9 cellular contexts compared by ENCODE assay signal in the genomic region with DNA sequence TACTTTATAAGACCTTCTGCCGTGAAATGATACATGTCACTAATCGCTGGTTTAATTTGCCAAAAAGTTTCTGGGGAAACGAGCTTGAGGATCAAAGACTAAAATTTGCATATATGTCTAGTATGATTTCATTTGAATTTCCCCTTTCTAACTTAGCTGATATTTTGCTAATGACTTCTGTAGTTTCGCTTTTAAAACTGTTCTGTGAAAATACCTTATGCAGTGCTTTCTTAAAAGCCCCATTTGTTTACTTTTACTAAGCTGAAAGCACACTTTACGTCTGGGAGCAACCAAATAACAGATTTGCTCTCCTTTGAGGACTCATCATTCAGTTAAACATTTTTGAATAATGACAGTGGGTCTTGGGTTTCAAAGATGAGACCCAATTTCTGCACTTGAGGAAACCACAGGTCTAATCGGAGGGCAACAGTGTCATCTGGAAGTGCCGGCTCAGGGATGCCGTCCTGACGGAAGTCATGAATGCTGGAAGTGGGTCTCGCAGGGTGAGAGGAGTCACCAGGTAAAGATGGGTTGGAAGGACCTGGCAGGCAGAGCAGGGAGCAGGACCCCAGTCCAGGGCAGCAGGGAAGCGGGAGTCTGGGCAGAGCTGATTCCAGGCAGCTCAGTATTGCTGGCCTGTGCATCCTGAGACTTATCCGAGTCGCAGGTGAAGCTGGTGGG. TPM values are rescaled to one million over a fixed set of nuclear protein-coding genes. Genes with fewer than 3 reads are reported as not detected.
DNase-seq lines count a peak whose midpoint lies in the region; ATAC-seq and TF ChIP-seq lines count a peak whose summit lies in the region.
"Had no signal": no experiment of that assay in that cellular context is flagged by ENCODE, and none has a peak within 500 bp of the region (broad histone marks: within the 10 kb centered on the region; RNA-seq: fewer than 3 reads in every experiment).

No MANE protein-coding gene starts in this region.

- H3K4me3 ChIP-seq in HEK293 (ENCODE audit: low read depth, low read length) (no peak overlapping the region), Peyer's patch (peak overlapping the region; percentile 8 to 48 (median 24)), HAP-1 (no peak overlapping the region)

- H3K4me1 ChIP-seq in HEK293 (ENCODE audit: control insufficient read depth, insufficient read depth, low read length) (peaks cover 35% of the 10 kb centered on the region), Peyer's patch (peaks cover 0 to 48% (median 18%) of the 10 kb centered on the region in 4 donors), HAP-1 (peaks cover 30% of the 10 kb centered on the region)

- POLR2A ChIA-PET in HEK293 (lab: Yijun Ruan, JAX), result no interaction called here

- no peaks in the 10 kb centered on the region for H3K36me3 ChIP-seq in HEK293 (ENCODE audit: control insufficient read depth in 2 of 2, insufficient read depth in 1 of 2, low read length in 2 of 2)
- no peaks in the 10 kb centered on the region for H3K36me3 ChIP-seq in Peyer's patch
- no peaks in the 10 kb centered on the region for H3K36me3 ChIP-seq in HAP-1 (replicated peaks)
- H3K36me3 ChIP-seq: heart right ventricle had no signal

- intact Hi-C loops in sciatic nerve (cut with DNase I) (no loop called here), Right ventricle myocardium inferior (cut with DNase I) (no loop called here)

- H3K27ac ChIP-seq in HEK293 (ENCODE audit: extremely low read depth, low read depth, low read length), result no peak overlapping the region; the same call in 1 of the 2 replicates
- H3K27ac ChIP-seq in Peyer's patch, result peak overlapping the region; percentile 51 to 89 (median 70)

- in situ Hi-C loops in HAP-1 (cut with MboI; ENCODE audit: low sequenced_read_pairs), result no loop called here

- TF ChIP-seq CTCF in HEK293 (tag by site-specific recombination; IDR thresholded peaks at IDR 0.05) (no peak), Peyer's patch (IDR thresholded peaks at IDR 0.05) (no peak)

- ATAC-seq in GM18861 (IDR thresholded peaks at IDR 0.05; ENCODE audit: unreplicated experiment) (peak; percentile 37), sciatic nerve (peak; percentile 8), Right ventricle myocardium inferior (no peak), HG03457 (IDR thresholded peaks at IDR 0.05; ENCODE audit: unreplicated experiment) (no peak)

- no peaks in the 10 kb centered on the region for H3K27me3 ChIP-seq in Peyer's patch
- H3K27me3 ChIP-seq in HAP-1 (ENCODE audit: low read depth), result no peaks in the 10 kb centered on the region
- H3K27me3 ChIP-seq: heart right ventricle had no signal

- no peaks in the 10 kb centered on the region for H3K9me3 ChIP-seq in HEK293 (ENCODE audit: control insufficient read depth, insufficient read depth, low read depth, low read length)
- H3K9me3 ChIP-seq in Peyer's patch, result no peaks in the 10 kb centered on the region
- no peaks in the 10 kb centered on the region for H3K9me3 ChIP-seq in HAP-1
- H3K9me3 ChIP-seq: heart right ventricle had no signal

- CTCF ChIA-PET in HEK293 (lab: Yijun Ruan, JAX), result interaction anchor here (0.6 to 1.2 kb wide), 3 partner anchors 52 to 691 kb away, joined by 3 to 7 read pairs (median 5); no protein-coding TSS in a partner anchor

- DNase-seq in Peyer's patch (no peak), sciatic nerve (ENCODE audit: low spot score) (no peak), HAP-1 (ENCODE audit: low spot score in 2 of 2) (no peak), Right ventricle myocardium inferior (ENCODE audit: missing footprints) (no peak), OCI-M2 (lab: John Stamatoyannopoulos, UW; ENCODE audit: unreplicated experiment) (no peak)
- DNase-seq: heart right ventricle had no signal

- no peak for TF ChIP-seq POLR2A in Peyer's patch (IDR thresholded peaks at IDR 0.05)

TF ChIP-seq in HEK293, 187 proteins besides CTCF, POLR2A, EP300 and RAD21:
- peak; percentile 75 for TF ChIP-seq ZNF600 (tag by site-specific recombination; IDR thresholded peaks at IDR 0.05)
- TF ChIP-seq, protein P1, sequence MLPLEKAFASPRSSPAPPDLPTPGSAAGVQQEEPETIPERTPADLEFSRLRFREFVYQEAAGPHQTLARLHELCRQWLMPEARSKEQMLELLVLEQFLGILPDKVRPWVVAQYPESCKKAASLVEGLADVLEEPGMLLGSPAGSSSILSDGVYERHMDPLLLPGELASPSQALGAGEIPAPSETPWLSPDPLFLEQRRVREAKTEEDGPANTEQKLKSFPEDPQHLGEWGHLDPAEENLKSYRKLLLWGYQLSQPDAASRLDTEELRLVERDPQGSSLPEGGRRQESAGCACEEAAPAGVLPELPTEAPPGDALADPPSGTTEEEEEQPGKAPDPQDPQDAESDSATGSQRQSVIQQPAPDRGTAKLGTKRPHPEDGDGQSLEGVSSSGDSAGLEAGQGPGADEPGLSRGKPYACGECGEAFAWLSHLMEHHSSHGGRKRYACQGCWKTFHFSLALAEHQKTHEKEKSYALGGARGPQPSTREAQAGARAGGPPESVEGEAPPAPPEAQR (tag by site-specific recombination; IDR thresholded peaks at IDR 0.05), result no peak

RNA-seq across cellular contexts. Expression of a gene that starts 33.2 kb away (rescaled TPM):
- total RNA-seq in Peyer's patch (100 to 1,000 TPM in 1 of 4 donors, 10 to 100 TPM in 3; 52.2 to 281 (median 64.6) TPM), sciatic nerve (57.7 TPM), Right ventricle myocardium inferior (10.2 TPM)

Comparison
In these comparisons a context has a peak if more than half of its experiments do, and no peak if none do; other contexts are left out.
1. ATAC-seq: peak in GM18861 (single experiment) and sciatic nerve (single experiment); none in Right ventricle myocardium inferior (single experiment) and HG03457 (single experiment).
2. H3K4me3 ChIP-seq: peak in Peyer's patch (4 of 4); none in HEK293 (single experiment) and HAP-1 (single experiment).